ENCODE assay signal across 23 cellular contexts in genomic region chr2:15281681-15282080, GRCh38.
A peak's percentile ranks its signal among the peaks of the same experiment; 100 is the strongest.
DNase-seq lines count a peak whose midpoint lies in the region; ATAC-seq, FAIRE-seq and TF ChIP-seq lines count a peak whose summit lies in the region.
"Had no signal": no experiment of that assay in that cellular context is flagged by ENCODE, and none has a peak within 500 bp of the region (broad histone marks: within the 10 kb centered on the region; RNA-seq: fewer than 3 reads in every experiment).

No MANE protein-coding gene starts in this region.

- POLR2A ChIA-PET in GM12878 (lab: Charles Lee): no interaction called here

- H3K36me3 ChIP-seq in GM12878 (ENCODE audit: control insufficient read depth in 2 of 2, insufficient read depth in 2 of 2, low read length in 1 of 2) (no peaks in the 10 kb centered on the region), adrenal gland (replicated peaks in 1 of 2) (no peaks in the 10 kb centered on the region)

- TF ChIP-seq RAD21 in GM12878 (IDR thresholded peaks at IDR 0.05; ENCODE audit: insufficient read depth, low read depth, low read length): no peak

- intact Hi-C loops in GM12878 (cut with micrococcal nuclease; ENCODE audit: unreplicated experiment): no loop called here
- intact Hi-C loops in adrenal gland (cut with DNase I): no loop called here

- in situ Hi-C loops in GM12878 (cut with MboI): no loop called here

- SMC1A ChIA-PET in GM12878 (lab: Charles Lee; ENCODE audit: uncharacterized antibody, unreplicated experiment): no interaction called here

- H3K4me1 ChIP-seq in GM12878 (ENCODE audit: control insufficient read depth, insufficient read depth, low read length) (no peaks in the 10 kb centered on the region), adrenal gland (replicated peaks in 1 of 2) (no peaks in the 10 kb centered on the region)
- H3K4me1 ChIP-seq: BE2C had no signal

- no peak overlapping the region for H3K4me2 ChIP-seq in GM12878 (ENCODE audit: control insufficient read depth, insufficient read depth)
- H3K4me2 ChIP-seq: BLaER1 had no signal

- RAD21 ChIA-PET in GM12878 (lab: Charles Lee; ENCODE audit: unreplicated experiment): no interaction called here

- TF ChIP-seq CTCF in GM12878 (IDR thresholded peaks at IDR 0.05 in 2 of 3, conservative IDR thresholded peaks at IDR 0.05 in 1 of 3; ENCODE audit: control insufficient read depth in 2 of 3, extremely low read depth in 1 of 3, insufficient read depth in 1 of 3, low read depth in 3 of 3, low read length in 3 of 3) (no peak), adrenal gland (IDR thresholded peaks at IDR 0.05) (no peak)

- H3K79me2 ChIP-seq in GM12878 (ENCODE audit: control insufficient read depth, insufficient read depth, low read length): no peaks in the 10 kb centered on the region

- no peak overlapping the region for H2AFZ ChIP-seq in GM12878 (ENCODE audit: control insufficient read depth, low read depth, low read length)

- peak; percentile 44 for FAIRE-seq in GM12878 (lab: Jason Lieb, UNC)
- FAIRE-seq: A204.1, G401.6, GM12892, GM18507 had no signal

- CTCF ChIA-PET in GM12878 (lab: Yijun Ruan, JAX): no interaction called here

- ATAC-seq in GM19438 (IDR thresholded peaks at IDR 0.05; ENCODE audit: low read depth, unreplicated experiment) (peak; percentile 51), HG03354 (IDR thresholded peaks at IDR 0.05; ENCODE audit: poor library complexity, severe bottlenecking, unreplicated experiment) (peak; percentile 62), GM12878 (no peak), GM18519 (IDR thresholded peaks at IDR 0.05; ENCODE audit: low FRiP score, unreplicated experiment) (no peak)

- TF ChIP-seq EP300 in GM12878 (IDR thresholded peaks at IDR 0.05; ENCODE audit: borderline replicate concordance in 1 of 2, control insufficient read depth in 1 of 2, low read depth in 2 of 2, low read length in 2 of 2): no peak

- 61% methylated on average over 2 of the region's 2 CpGs for WGBS in GM12878 (ENCODE audit: insufficient coverage, insufficient replicate concordance, low lambda C conversion rate, missing lambda C conversion rate)
- 88 to 95% (median 92%) methylated on average over 2 of the region's 2 CpGs for WGBS in adrenal gland, 4 donors

- BruUV-seq in GM12878 (replicated peaks; lab: Mats Ljungman, UMichigan): no TSS peak

- H4K20me1 ChIP-seq in GM12878 (ENCODE audit: control insufficient read depth, insufficient read depth): no peaks in the 10 kb centered on the region
- H4K20me1 ChIP-seq: BLaER1 had no signal

- H3K9ac ChIP-seq in GM12878 (ENCODE audit: control insufficient read depth, insufficient read depth, low read length): no peak overlapping the region
- H3K9ac ChIP-seq: BLaER1 had no signal

- H3K9me3 ChIP-seq in GM12878 (replicated peaks; ENCODE audit: control insufficient read depth, insufficient read depth, low read length) (no peaks in the 10 kb centered on the region), adrenal gland (replicated peaks in 1 of 3) (no peaks in the 10 kb centered on the region)
- H3K9me3 ChIP-seq: BE2C, BLaER1 had no signal

- H3K27me3 ChIP-seq in GM12878 (replicated peaks in 1 of 2; ENCODE audit: control insufficient read depth in 2 of 2, insufficient read depth in 2 of 2, low read length in 1 of 2) (no peaks in the 10 kb centered on the region), adrenal gland (no peaks in the 10 kb centered on the region)
- H3K27me3 ChIP-seq: BE2C, BLaER1 had no signal

- no peak overlapping the region for H3K4me3 ChIP-seq in GM12878
- H3K4me3 ChIP-seq in adrenal gland: no peak overlapping the region
- H3K4me3 ChIP-seq: BLaER1 had no signal

- no peak for DNase-seq in GM12878 (ENCODE audit: low read depth, low spot score)
- DNase-seq in adrenal gland: no peak
- no peak for DNase-seq in stimulated activated CD4-positive, alpha-beta T cell treated with anti-CD3 and anti-CD28 coated beads, Interleukin-4, amount 100 ng/mL, for 4 hours
- DNase-seq in SIG-M5 treated with dmso at 0.1 percent for 504 hours (lab: John Stamatoyannopoulos, UW; ENCODE audit: unreplicated experiment): no peak
- DNase-seq: 8988T; ACHN; BE2C; C1 segment of cervical spinal cord; CD4-positive, alpha-beta memory T cell; CD4-positive, CD25-positive, alpha-beta regulatory T cell; CD8-positive, alpha-beta memory T cell; COR-L47; DMS 273 treated with DMSO at 0.1 percent for 48 hours; DMS79 treated with DMSO at 0.1 percent for 48 hours; GF-D8 had no signal

- TF ChIP-seq POLR2A in GM12878 (IDR thresholded peaks at IDR 0.05; ENCODE audit: low read depth, low read length) (no peak), adrenal gland (IDR thresholded peaks at IDR 0.05) (no peak)

- H3K27ac ChIP-seq in GM12878 (ENCODE audit: control insufficient read depth, insufficient read depth) (no peak overlapping the region), adrenal gland (no peak overlapping the region)
- H3K27ac ChIP-seq: BLaER1 had no signal

TF ChIP-seq in GM12878, 131 proteins besides CTCF, POLR2A, EP300 and RAD21:
- TF ChIP-seq BHLHE40 (IDR thresholded peaks at IDR 0.05; ENCODE audit: borderline replicate concordance in 1 of 2, low read depth in 2 of 2, low read length in 1 of 2): no peak
- no peak for TF ChIP-seq NKRF (conservative IDR thresholded peaks at IDR 0.05)
- no peak for TF ChIP-seq RBBP5 (conservative IDR thresholded peaks at IDR 0.05)
- no peak for TF ChIP-seq RB1 (IDR thresholded peaks at IDR 0.05; ENCODE audit: borderline replicate concordance)
- no peak for TF ChIP-seq CEBPB (IDR thresholded peaks at IDR 0.05; ENCODE audit: borderline replicate concordance in 1 of 2, low read depth in 2 of 2, low read length in 2 of 2)
- TF ChIP-seq IKZF1 (conservative IDR thresholded peaks at IDR 0.05): no peak
- no peak for TF ChIP-seq ZNF207 (IDR thresholded peaks at IDR 0.05; ENCODE audit: borderline replicate concordance)
- no peak for TF ChIP-seq BRCA1 (IDR thresholded peaks at IDR 0.05; ENCODE audit: low read depth, low read length)
- no peak for TF ChIP-seq PKNOX1 (IDR thresholded peaks at IDR 0.05)
- TF ChIP-seq MTA3 (IDR thresholded peaks at IDR 0.05; ENCODE audit: borderline replicate concordance, low read length): no peak
- TF ChIP-seq YBX1 (IDR thresholded peaks at IDR 0.05): no peak
- no peak for TF ChIP-seq TAF1 (IDR thresholded peaks at IDR 0.05; ENCODE audit: borderline replicate concordance, low read depth, low read length)
- TF ChIP-seq JUNB (IDR thresholded peaks at IDR 0.05): no peak
- no peak for TF ChIP-seq NRF1 (conservative IDR thresholded peaks at IDR 0.05; ENCODE audit: low read depth, low read length)
- TF ChIP-seq TCF12 (IDR thresholded peaks at IDR 0.05; ENCODE audit: low read depth, low read length): no peak

Comparison
In these comparisons a context has a peak if more than half of its experiments do, and no peak if none do; other contexts are left out.
1. ATAC-seq: peak in GM19438 (single experiment) and HG03354 (single experiment); none in GM12878 (single experiment) and GM18519 (single experiment).